ENCODE assay signal across 28 cellular contexts in genomic region chr4:22713841-22714240, GRCh38. TPM values are rescaled to one million over a fixed set of nuclear protein-coding genes. Genes with fewer than 3 reads are reported as not detected.
"Had no signal": no experiment of that assay in that cellular context is flagged by ENCODE, and none has a peak within 500 bp of the region (broad histone marks: within the 10 kb centered on the region; RNA-seq: fewer than 3 reads in every experiment).

No MANE protein-coding gene starts in this region.

- ATAC-seq: natural killer cell; psoas muscle; right cardiac atrium; sciatic nerve; stimulated activated effector memory CD8-positive, alpha-beta T cell treated with anti-CD3 and anti-CD28 coated beads, Interleukin-12 subunit alpha, Interleukin-12 subunit beta, amount 100 ng/mL, for 72 hours; stimulated activated naive B cell treated with anti-CD40 and anti-IgM and Interleukin-4, amounts not matched to agents 10 μg/mL and 1 μg/mL and 100 μg/mL, for 72 hours; stimulated activated naive CD8-positive, alpha-beta T cell treated with anti-CD3 and anti-CD28 coated beads, Interleukin-15, amount 100 ng/mL, for 72 hours; upper lobe of right lung had no signal

- H3K9ac ChIP-seq: neural progenitor cell, parathyroid adenoma had no signal

- H3K4me2 ChIP-seq: neural progenitor cell had no signal

- DNase-seq: naive B cell; natural killer cell; occipital lobe; ovary; posterior cingulate gyrus; psoas muscle; right cardiac atrium; stimulated activated CD4-positive, alpha-beta T cell treated with anti-CD3 and anti-CD28 coated beads, Interleukin-15, amount 100 ng/mL, for 24 hours; stimulated activated CD4-positive, alpha-beta T cell treated with anti-CD3 and anti-CD28 coated beads, Interleukin-2, amount 100 ng/mL, for 24 hours; stimulated activated CD4-positive, alpha-beta T cell treated with anti-CD3 and anti-CD28 coated beads, Interleukin-2, amount 100 ng/mL, for 48 hours; stimulated activated CD4-positive, alpha-beta T cell treated with anti-CD3 and anti-CD28 coated beads, Interleukin-4, amount 100 ng/mL, for 24 hours; stimulated activated naive B cell treated with anti-CD40 and anti-IgM and Interleukin-4, amounts not matched to agents 10 μg/mL and 1 μg/mL and 100 μg/mL, for 72 hours; stimulated activated naive CD4-positive, alpha-beta T cell treated with Interleukin-2 at 50 U/mL for 16 hours; stimulated activated naive CD8-positive, alpha-beta T cell treated with anti-CD3 and anti-CD28 coated beads, Interleukin-15, amount 100 ng/mL, for 72 hours; substantia nigra; testis; tibial artery; transverse colon; upper lobe of right lung; uterus had no signal

- H2AFZ ChIP-seq: neural progenitor cell had no signal

- H3K27me3 ChIP-seq: neural progenitor cell, ovary, suprapubic skin, testis, tibial artery, transverse colon, upper lobe of right lung, uterus had no signal

- H3K4me1 ChIP-seq: neural progenitor cell, parathyroid adenoma, psoas muscle, suprapubic skin, testis, tibial artery, transverse colon, upper lobe of right lung, uterus had no signal

- H3K36me3 ChIP-seq: neural progenitor cell, ovary, suprapubic skin, tibial artery, transverse colon, upper lobe of right lung, uterus had no signal

- H3K27ac ChIP-seq: neural progenitor cell, ovary, parathyroid adenoma, psoas muscle, skin epidermis, suprapubic skin, testis, tibial artery, transverse colon, upper lobe of right lung, uterus had no signal

- H3K4me3 ChIP-seq: neural progenitor cell, ovary, psoas muscle, skin epidermis, suprapubic skin, testis, tibial artery, transverse colon, upper lobe of right lung, uterus had no signal

- H3K79me2 ChIP-seq: parathyroid adenoma had no signal

- H3K9me3 ChIP-seq: ovary, psoas muscle, suprapubic skin, testis, tibial artery, transverse colon, upper lobe of right lung, uterus had no signal

RNA-seq across cellular contexts. Expression of gene GBA3, which starts 21.1 kb away (rescaled TPM):
- total RNA-seq: natural killer cell, psoas muscle, right cardiac atrium, sciatic nerve, urinary bladder had no signal
- polyA plus RNA-seq: neural cell, right cardiac atrium had no signal
